1 cellular context compared by ENCODE assay signal in genomic region chr6:43391448-43392031, GRCh38.
TF ChIP-seq lines count a peak whose summit lies in the region.

No MANE protein-coding gene starts in this region.

TF ChIP-seq in K562, 482 proteins besides CTCF, POLR2A, EP300 and RAD21 (continued from another document and continues in another):
- TF ChIP-seq ZNF586 (CRISPR knock-in tag; conservative IDR thresholded peaks at IDR 0.05), result no peak
- peak; percentile 10; the same call in 1 of the 2 replicates for TF ChIP-seq ATF7 (IDR thresholded peaks at IDR 0.05)
- no peak for TF ChIP-seq ZNF224 (CRISPR knock-in tag; IDR thresholded peaks at IDR 0.05)
- no peak for TF ChIP-seq EP400 (IDR thresholded peaks at IDR 0.05)
- TF ChIP-seq TFAM (CRISPR knock-in tag; conservative IDR thresholded peaks at IDR 0.05), result no peak
- no peak for TF ChIP-seq ZNF584 (CRISPR knock-in tag; IDR thresholded peaks at IDR 0.05; ENCODE audit: low read depth)
- TF ChIP-seq COPS2 (conservative IDR thresholded peaks at IDR 0.05), result no peak
- no peak for TF ChIP-seq SIN3A (IDR thresholded peaks at IDR 0.05; ENCODE audit: borderline replicate concordance in 2 of 2, control insufficient read depth in 1 of 2, low read depth in 2 of 2, low read length in 2 of 2)
- peak; percentile 92 for TF ChIP-seq ETV1 (tag; conservative IDR thresholded peaks at IDR 0.05; ENCODE audit: low read depth)
- TF ChIP-seq RUNX1 (IDR thresholded peaks at IDR 0.05; ENCODE audit: low read depth), result 0 out of 2 replicates have a peak, but pooled peaks have one; percentile 42
- TF ChIP-seq GTF2E2 (tag; IDR thresholded peaks at IDR 0.05), result no peak
- no peak for TF ChIP-seq ZNF324 (CRISPR knock-in tag; IDR thresholded peaks at IDR 0.05)
- TF ChIP-seq CCAR2 (IDR thresholded peaks at IDR 0.05; ENCODE audit: low read depth, low read length), result no peak
- TF ChIP-seq, protein P1, sequence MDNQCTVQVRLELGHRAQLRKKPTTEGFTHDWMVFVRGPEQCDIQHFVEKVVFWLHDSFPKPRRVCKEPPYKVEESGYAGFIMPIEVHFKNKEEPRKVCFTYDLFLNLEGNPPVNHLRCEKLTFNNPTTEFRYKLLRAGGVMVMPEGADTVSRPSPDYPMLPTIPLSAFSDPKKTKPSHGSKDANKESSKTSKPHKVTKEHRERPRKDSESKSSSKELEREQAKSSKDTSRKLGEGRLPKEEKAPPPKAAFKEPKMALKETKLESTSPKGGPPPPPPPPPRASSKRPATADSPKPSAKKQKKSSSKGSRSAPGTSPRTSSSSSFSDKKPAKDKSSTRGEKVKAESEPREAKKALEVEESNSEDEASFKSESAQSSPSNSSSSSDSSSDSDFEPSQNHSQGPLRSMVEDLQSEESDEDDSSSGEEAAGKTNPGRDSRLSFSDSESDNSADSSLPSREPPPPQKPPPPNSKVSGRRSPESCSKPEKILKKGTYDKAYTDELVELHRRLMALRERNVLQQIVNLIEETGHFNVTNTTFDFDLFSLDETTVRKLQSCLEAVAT (IDR thresholded peaks at IDR 0.05), result peak in 1 of 2 experiments; percentile 79; a peak in 1 of 4 replicates
- TF ChIP-seq ZNF699 (CRISPR knock-in tag; IDR thresholded peaks at IDR 0.05; ENCODE audit: insufficient replicate concordance), result no peak
- no peak for TF ChIP-seq BRD9 (IDR thresholded peaks at IDR 0.05; ENCODE audit: low read depth, partially characterized antibody)
- no peak for TF ChIP-seq ELF4 (CRISPR knock-in tag; IDR thresholded peaks at IDR 0.05)
- no peak for TF ChIP-seq TCF15 (CRISPR knock-in tag; IDR thresholded peaks at IDR 0.05)
- no peak for TF ChIP-seq HSF4 (CRISPR knock-in tag; IDR thresholded peaks at IDR 0.05; ENCODE audit: borderline replicate concordance)
- TF ChIP-seq MIER1 (IDR thresholded peaks at IDR 0.05; ENCODE audit: low read depth), result no peak
- no peak for TF ChIP-seq SMAD3 (CRISPR knock-in tag; conservative IDR thresholded peaks at IDR 0.05)
- no peak for TF ChIP-seq TCF3 (CRISPR knock-in tag; IDR thresholded peaks at IDR 0.05)
- no peak for TF ChIP-seq ZBTB2 (IDR thresholded peaks at IDR 0.05)
- TF ChIP-seq FOXK2 (conservative IDR thresholded peaks at IDR 0.05 in 1 of 2, IDR thresholded peaks at IDR 0.05 in 1 of 2; ENCODE audit: low read depth in 2 of 2), result peak; percentile 15 to 42; a peak in 1 of 4 replicates
- no peak for TF ChIP-seq FOXP1 (CRISPR knock-in tag; IDR thresholded peaks at IDR 0.05)
- TF ChIP-seq TAF9B (IDR thresholded peaks at IDR 0.05; ENCODE audit: partially characterized antibody), result no peak
- TF ChIP-seq ARNT (IDR thresholded peaks at IDR 0.05), result no peak
- no peak for TF ChIP-seq ZNF696 (CRISPR knock-in tag; conservative IDR thresholded peaks at IDR 0.05)
- no peak for TF ChIP-seq NR4A1 (CRISPR knock-in tag; IDR thresholded peaks at IDR 0.05)
- TF ChIP-seq NR4A1 (tag; IDR thresholded peaks at IDR 0.05), result no peak
- no peak for TF ChIP-seq CHCHD3 (CRISPR knock-in tag; IDR thresholded peaks at IDR 0.05)
- TF ChIP-seq AFF4 (CRISPR knock-in tag; IDR thresholded peaks at IDR 0.05), result no peak
- TF ChIP-seq, protein P2, sequence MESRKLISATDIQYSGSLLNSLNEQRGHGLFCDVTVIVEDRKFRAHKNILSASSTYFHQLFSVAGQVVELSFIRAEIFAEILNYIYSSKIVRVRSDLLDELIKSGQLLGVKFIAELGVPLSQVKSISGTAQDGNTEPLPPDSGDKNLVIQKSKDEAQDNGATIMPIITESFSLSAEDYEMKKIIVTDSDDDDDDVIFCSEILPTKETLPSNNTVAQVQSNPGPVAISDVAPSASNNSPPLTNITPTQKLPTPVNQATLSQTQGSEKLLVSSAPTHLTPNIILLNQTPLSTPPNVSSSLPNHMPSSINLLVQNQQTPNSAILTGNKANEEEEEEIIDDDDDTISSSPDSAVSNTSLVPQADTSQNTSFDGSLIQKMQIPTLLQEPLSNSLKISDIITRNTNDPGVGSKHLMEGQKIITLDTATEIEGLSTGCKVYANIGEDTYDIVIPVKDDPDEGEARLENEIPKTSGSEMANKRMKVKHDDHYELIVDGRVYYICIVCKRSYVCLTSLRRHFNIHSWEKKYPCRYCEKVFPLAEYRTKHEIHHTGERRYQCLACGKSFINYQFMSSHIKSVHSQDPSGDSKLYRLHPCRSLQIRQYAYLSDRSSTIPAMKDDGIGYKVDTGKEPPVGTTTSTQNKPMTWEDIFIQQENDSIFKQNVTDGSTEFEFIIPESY (CRISPR knock-in tag; IDR thresholded peaks at IDR 0.05), result no peak
- no peak for TF ChIP-seq DNMT1 (IDR thresholded peaks at IDR 0.05)
- TF ChIP-seq ZNF133 (CRISPR knock-in tag; IDR thresholded peaks at IDR 0.05), result no peak
- TF ChIP-seq KDM5B (IDR thresholded peaks at IDR 0.05; ENCODE audit: insufficient replicate concordance, low read depth, low read length), result no peak
- TF ChIP-seq CREM (IDR thresholded peaks at IDR 0.05; ENCODE audit: low read depth), result peak; percentile 35; the same call in 1 of the 2 replicates
- no peak for TF ChIP-seq SREBF2 (CRISPR knock-in tag; IDR thresholded peaks at IDR 0.05)
- no peak for TF ChIP-seq ASH1L (IDR thresholded peaks at IDR 0.05; ENCODE audit: borderline replicate concordance, low read depth, partially characterized antibody)
- no peak for TF ChIP-seq IRF1 (CRISPR knock-in tag; IDR thresholded peaks at IDR 0.05; ENCODE audit: borderline replicate concordance)
- no peak for TF ChIP-seq POLR2AphosphoS2 (IDR thresholded peaks at IDR 0.05; ENCODE audit: low read length)
- peak; percentile 41; the same call in 1 of the 2 replicates for TF ChIP-seq MECOM (CRISPR knock-in tag; IDR thresholded peaks at IDR 0.05)
- peak; percentile 49 for TF ChIP-seq NFE2 (IDR thresholded peaks at IDR 0.05; ENCODE audit: low read depth)
- no peak for TF ChIP-seq CBX3 (IDR thresholded peaks at IDR 0.05; ENCODE audit: borderline replicate concordance in 1 of 2, low read length in 2 of 2)
- TF ChIP-seq ZNF23 (CRISPR knock-in tag; IDR thresholded peaks at IDR 0.05), result no peak
- TF ChIP-seq, protein P3, sequence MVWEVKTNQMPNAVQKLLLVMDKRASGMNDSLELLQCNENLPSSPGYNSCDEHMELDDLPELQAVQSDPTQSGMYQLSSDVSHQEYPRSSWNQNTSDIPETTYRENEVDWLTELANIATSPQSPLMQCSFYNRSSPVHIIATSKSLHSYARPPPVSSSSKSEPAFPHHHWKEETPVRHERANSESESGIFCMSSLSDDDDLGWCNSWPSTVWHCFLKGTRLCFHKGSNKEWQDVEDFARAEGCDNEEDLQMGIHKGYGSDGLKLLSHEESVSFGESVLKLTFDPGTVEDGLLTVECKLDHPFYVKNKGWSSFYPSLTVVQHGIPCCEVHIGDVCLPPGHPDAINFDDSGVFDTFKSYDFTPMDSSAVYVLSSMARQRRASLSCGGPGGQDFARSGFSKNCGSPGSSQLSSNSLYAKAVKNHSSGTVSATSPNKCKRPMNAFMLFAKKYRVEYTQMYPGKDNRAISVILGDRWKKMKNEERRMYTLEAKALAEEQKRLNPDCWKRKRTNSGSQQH (CRISPR knock-in tag; IDR thresholded peaks at IDR 0.05), result no peak
- no peak for TF ChIP-seq PATZ1 (CRISPR knock-in tag; IDR thresholded peaks at IDR 0.05; ENCODE audit: borderline replicate concordance)
- no peak for TF ChIP-seq CREB1 (IDR thresholded peaks at IDR 0.05)
- no peak for TF ChIP-seq CREB1 (CRISPR knock-in tag; IDR thresholded peaks at IDR 0.05)
- no peak for TF ChIP-seq CBX5 (IDR thresholded peaks at IDR 0.05; ENCODE audit: borderline replicate concordance, low read depth)
- no peak for TF ChIP-seq RBM34 (IDR thresholded peaks at IDR 0.05; ENCODE audit: borderline replicate concordance, insufficient read depth, low read length)
- TF ChIP-seq ZNF518B (CRISPR knock-in tag; IDR thresholded peaks at IDR 0.05), result no peak
- no peak for TF ChIP-seq USF2 (CRISPR knock-in tag; IDR thresholded peaks at IDR 0.05)
- TF ChIP-seq KAT8 (IDR thresholded peaks at IDR 0.05; ENCODE audit: low read depth), result no peak
- no peak for TF ChIP-seq FOXA3 (CRISPR knock-in tag; conservative IDR thresholded peaks at IDR 0.05 in 1 of 2, IDR thresholded peaks at IDR 0.05 in 1 of 2)
- no peak for TF ChIP-seq ZKSCAN3 (CRISPR knock-in tag; IDR thresholded peaks at IDR 0.05)
